12 cellular contexts compared by ENCODE assay signal in the genomic region with DNA sequence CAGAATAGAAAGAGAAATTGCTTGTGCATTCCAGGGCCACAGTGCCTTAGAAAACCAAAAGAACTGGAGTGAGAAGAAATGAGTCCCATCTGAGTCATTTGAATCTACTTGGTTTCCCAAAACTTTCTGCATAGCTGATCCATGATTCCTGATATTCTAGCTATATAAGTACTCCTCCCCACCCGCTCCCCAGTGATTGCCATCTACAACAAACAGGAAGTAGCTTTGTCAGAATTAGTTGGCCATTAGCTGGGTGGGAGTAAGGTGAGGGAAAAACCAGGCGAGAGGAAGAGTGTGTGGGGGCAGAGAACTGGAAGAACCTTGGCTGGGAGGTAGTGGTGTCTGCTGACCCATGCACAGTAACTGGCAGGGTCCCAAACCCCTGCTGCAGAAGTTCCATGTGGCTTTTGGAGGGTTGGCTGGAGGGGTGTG.
DNase-seq lines count a peak whose midpoint lies in the region; ATAC-seq and TF ChIP-seq lines count a peak whose summit lies in the region.
"Had no signal": no experiment of that assay in that cellular context is flagged by ENCODE, and none has a peak within 500 bp of the region (broad histone marks: within the 10 kb centered on the region; RNA-seq: fewer than 3 reads in every experiment).

No MANE protein-coding gene starts in this region.

- H3K4me3 ChIP-seq in epithelial cell of proximal tubule (ENCODE audit: low read depth, low read length), result no peak overlapping the region
- H3K4me3 ChIP-seq in skeletal muscle cell (ENCODE audit: low read depth, low read length), result no peak overlapping the region
- H3K4me3 ChIP-seq: neural progenitor cell had no signal

- DNase-seq in GM03348 (ENCODE audit: low spot score), result peak; percentile 83
- DNase-seq in epithelial cell of proximal tubule (ENCODE audit: low read depth), result peak; percentile 93
- DNase-seq in skeletal muscle cell (ENCODE audit: low read depth), result peak; percentile 93
- no peak for DNase-seq in sciatic nerve (ENCODE audit: low spot score)
- no peak for DNase-seq in superior temporal gyrus (ENCODE audit: extremely low spot score)
- DNase-seq in NCI-H2196 (lab: John Stamatoyannopoulos, UW; ENCODE audit: unreplicated experiment), result no peak
- DNase-seq: DMS79 treated with DMSO at 0.1 percent for 48 hours, NCI-H510A treated with DMSO at 0.1 percent for 48 hours, trophoblast cell had no signal

- TF ChIP-seq CTCF in epithelial cell of proximal tubule (conservative IDR thresholded peaks at IDR 0.05; ENCODE audit: low read depth, low read length), result no peak

- intact Hi-C loops in sciatic nerve (cut with DNase I), result no loop called here

- ATAC-seq in sciatic nerve (no peak), GM18909 (IDR thresholded peaks at IDR 0.05; ENCODE audit: poor library complexity, unreplicated experiment) (no peak)

TF ChIP-seq in PFSK-1, 5 proteins besides CTCF, POLR2A, EP300 and RAD21:
- TF ChIP-seq, protein P1, sequence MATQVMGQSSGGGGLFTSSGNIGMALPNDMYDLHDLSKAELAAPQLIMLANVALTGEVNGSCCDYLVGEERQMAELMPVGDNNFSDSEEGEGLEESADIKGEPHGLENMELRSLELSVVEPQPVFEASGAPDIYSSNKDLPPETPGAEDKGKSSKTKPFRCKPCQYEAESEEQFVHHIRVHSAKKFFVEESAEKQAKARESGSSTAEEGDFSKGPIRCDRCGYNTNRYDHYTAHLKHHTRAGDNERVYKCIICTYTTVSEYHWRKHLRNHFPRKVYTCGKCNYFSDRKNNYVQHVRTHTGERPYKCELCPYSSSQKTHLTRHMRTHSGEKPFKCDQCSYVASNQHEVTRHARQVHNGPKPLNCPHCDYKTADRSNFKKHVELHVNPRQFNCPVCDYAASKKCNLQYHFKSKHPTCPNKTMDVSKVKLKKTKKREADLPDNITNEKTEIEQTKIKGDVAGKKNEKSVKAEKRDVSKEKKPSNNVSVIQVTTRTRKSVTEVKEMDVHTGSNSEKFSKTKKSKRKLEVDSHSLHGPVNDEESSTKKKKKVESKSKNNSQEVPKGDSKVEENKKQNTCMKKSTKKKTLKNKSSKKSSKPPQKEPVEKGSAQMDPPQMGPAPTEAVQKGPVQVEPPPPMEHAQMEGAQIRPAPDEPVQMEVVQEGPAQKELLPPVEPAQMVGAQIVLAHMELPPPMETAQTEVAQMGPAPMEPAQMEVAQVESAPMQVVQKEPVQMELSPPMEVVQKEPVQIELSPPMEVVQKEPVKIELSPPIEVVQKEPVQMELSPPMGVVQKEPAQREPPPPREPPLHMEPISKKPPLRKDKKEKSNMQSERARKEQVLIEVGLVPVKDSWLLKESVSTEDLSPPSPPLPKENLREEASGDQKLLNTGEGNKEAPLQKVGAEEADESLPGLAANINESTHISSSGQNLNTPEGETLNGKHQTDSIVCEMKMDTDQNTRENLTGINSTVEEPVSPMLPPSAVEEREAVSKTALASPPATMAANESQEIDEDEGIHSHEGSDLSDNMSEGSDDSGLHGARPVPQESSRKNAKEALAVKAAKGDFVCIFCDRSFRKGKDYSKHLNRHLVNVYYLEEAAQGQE (IDR thresholded peaks at IDR 0.05; ENCODE audit: insufficient read depth in 1 of 2, low read depth in 2 of 2, low read length in 2 of 2), result peak in 1 of 2 experiments; percentile 65; a peak in 1 of 4 replicates
- TF ChIP-seq POLR2AphosphoS5 (IDR thresholded peaks at IDR 0.05; ENCODE audit: low read depth, low read length) (peak; percentile 41; the same call in 1 of the 2 replicates), SIN3A (IDR thresholded peaks at IDR 0.05; ENCODE audit: borderline replicate concordance, insufficient read depth, low read length) (peak; percentile 89; the same call in 1 of the 2 replicates), FOXP2 (optimal IDR thresholded peaks at IDR 0.05; ENCODE audit: borderline replicate concordance, extremely low read depth, extremely low read length, insufficient read depth) (peak; percentile 75), TAF1 (IDR thresholded peaks at IDR 0.05; ENCODE audit: borderline replicate concordance, insufficient read depth, low read length) (no peak)

Comparison
In these comparisons a context has a peak if more than half of its experiments do, and no peak if none do; other contexts are left out.
1. DNase-seq: peak in GM03348 (single experiment), epithelial cell of proximal tubule (single experiment) and skeletal muscle cell (single experiment); none in sciatic nerve (single experiment), superior temporal gyrus (single experiment) and NCI-H2196 (single experiment).